ENCODE assay signal across 1 cellular context in the genomic region with DNA sequence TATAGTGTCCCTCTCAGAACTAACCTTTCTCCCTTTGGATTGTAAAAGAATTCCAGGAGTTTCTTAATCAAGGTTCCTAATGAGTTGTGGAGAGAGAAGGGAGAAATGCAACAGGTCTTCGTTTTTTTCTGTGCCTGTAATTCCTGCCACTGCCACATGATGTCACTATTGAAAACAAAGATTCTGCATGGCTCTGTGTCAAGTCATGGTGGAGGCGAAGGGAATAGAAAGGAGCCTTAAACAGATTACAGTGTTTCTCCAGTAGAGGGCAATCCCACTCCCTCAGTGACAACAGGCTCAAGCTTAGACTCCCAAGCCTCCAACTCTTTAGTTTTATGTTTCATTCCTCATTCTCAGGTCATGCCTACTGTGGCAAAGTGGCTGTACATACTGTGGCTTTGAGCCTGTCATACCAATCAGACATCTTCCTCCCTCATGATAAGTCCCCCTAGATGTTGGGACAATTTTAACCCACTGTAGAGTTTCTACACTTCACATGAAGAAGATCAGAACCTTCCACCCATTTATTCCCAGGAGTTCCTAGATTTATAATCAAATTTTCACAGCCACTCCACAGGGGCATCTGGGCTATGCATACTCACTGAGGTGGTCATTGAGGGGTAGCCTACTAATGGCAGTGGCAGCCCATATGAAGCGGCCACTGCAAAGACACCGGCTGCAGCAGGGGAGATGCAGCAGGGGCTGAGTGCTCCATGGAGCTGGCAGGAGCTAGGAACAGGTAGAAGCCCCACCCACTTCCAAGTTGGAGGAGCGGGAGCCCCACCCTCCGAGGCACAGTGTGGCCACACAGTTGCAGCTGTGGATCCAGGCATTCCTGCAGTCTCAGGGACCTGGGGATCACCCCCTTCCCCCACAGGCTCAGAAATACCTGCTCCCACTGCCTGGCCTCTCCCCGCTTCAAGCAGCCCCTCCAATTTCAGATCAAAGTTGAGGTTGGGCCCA.
TF ChIP-seq lines count a peak whose summit lies in the region.

No MANE protein-coding gene starts in this region.

TF ChIP-seq in liver, 16 proteins besides CTCF, POLR2A, EP300 and RAD21 (continued from another document):
- TF ChIP-seq SP1 (IDR thresholded peaks at IDR 0.05), result no peak
- TF ChIP-seq, protein P1, sequence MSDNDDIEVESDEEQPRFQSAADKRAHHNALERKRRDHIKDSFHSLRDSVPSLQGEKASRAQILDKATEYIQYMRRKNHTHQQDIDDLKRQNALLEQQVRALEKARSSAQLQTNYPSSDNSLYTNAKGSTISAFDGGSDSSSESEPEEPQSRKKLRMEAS (IDR thresholded peaks at IDR 0.05), result no peak
- TF ChIP-seq, protein P2, sequence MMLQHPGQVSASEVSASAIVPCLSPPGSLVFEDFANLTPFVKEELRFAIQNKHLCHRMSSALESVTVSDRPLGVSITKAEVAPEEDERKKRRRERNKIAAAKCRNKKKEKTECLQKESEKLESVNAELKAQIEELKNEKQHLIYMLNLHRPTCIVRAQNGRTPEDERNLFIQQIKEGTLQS (IDR thresholded peaks at IDR 0.05), result no peak
- TF ChIP-seq, protein P3, sequence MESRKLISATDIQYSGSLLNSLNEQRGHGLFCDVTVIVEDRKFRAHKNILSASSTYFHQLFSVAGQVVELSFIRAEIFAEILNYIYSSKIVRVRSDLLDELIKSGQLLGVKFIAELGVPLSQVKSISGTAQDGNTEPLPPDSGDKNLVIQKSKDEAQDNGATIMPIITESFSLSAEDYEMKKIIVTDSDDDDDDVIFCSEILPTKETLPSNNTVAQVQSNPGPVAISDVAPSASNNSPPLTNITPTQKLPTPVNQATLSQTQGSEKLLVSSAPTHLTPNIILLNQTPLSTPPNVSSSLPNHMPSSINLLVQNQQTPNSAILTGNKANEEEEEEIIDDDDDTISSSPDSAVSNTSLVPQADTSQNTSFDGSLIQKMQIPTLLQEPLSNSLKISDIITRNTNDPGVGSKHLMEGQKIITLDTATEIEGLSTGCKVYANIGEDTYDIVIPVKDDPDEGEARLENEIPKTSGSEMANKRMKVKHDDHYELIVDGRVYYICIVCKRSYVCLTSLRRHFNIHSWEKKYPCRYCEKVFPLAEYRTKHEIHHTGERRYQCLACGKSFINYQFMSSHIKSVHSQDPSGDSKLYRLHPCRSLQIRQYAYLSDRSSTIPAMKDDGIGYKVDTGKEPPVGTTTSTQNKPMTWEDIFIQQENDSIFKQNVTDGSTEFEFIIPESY (IDR thresholded peaks at IDR 0.05), result no peak
- TF ChIP-seq NR2F2 (IDR thresholded peaks at IDR 0.05), result no peak
